Comparison of ENCODE assay signal across 8 cellular contexts in the genomic region with DNA sequence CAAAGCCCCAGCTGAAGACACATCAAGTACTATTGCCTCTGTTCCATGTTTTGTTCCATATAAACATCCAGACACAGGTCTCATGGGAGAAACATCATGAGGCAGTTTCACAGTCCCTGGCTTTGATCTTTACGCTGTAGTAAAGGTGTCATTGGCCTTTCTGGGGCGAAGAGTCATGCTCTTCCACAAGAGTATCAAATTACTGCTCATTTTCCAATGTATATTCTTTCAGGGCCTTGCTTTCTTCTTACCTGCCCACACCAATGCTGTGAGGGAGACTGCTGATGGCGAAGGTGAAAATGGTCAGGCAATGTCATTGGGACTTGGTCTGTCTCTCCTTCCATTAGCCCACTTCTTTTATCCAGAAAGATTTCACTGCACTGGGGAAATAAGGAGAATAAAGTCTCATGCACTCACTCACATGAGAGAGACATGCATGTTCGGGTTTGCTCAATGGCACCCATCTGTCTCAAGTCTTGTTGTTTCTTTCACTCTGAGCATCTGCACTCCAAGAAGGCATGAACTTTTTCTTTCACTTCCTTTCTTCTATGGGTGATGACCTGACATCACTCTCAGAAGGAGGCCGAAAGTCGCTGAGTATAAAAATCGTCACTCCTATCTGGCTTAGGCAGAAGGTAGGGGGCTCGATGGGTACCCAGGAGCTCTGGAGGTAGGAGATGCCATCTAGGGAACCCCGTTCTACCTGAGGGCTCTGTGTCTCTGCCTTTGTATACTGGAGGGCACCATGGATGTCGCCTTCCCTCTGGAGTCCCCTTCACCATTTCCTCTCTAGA. TPM values are rescaled to one million over a fixed set of nuclear protein-coding genes. Genes with fewer than 3 reads are reported as not detected.
DNase-seq lines count a peak whose midpoint lies in the region; ATAC-seq and TF ChIP-seq lines count a peak whose summit lies in the region.

No MANE protein-coding gene starts in this region.

- H3K4me1 ChIP-seq in Caco-2: peaks cover 19% of the 10 kb centered on the region

- POLR2A ChIA-PET in Caco-2 (lab: Charles Lee): no interaction called here

- TF ChIP-seq CTCF in Caco-2 (IDR thresholded peaks at IDR 0.05; ENCODE audit: insufficient read depth in 1 of 2, low read depth in 1 of 2, low read length in 1 of 2, severe bottlenecking in 1 of 2, unreplicated experiment in 1 of 2) (no peak), nephron (IDR thresholded peaks at IDR 0.05; ENCODE audit: unreplicated experiment in 3 of 3) (no peak)

- ATAC-seq in GM19351 (IDR thresholded peaks at IDR 0.05; ENCODE audit: unreplicated experiment) (peak; percentile 61), HG03439 (IDR thresholded peaks at IDR 0.05; ENCODE audit: unreplicated experiment) (peak; percentile 51)
- ATAC-seq in activated naive CD8-positive, alpha-beta T cell treated with anti-CD3 and anti-CD28 coated beads, Interleukin-2, amount 50 U/mL, for 24 hours: peak; percentile 9

- H3K27me3 Mint-ChIP-seq in Caco-2 (ENCODE audit: insufficient read depth, unreplicated experiment) (no peaks in the 10 kb centered on the region), nephron (ENCODE audit: low read depth) (peaks cover 13% of the 10 kb centered on the region)
- peaks cover 24% of the 10 kb centered on the region for H3K27me3 Mint-ChIP-seq in activated naive CD8-positive, alpha-beta T cell treated with anti-CD3 and anti-CD28 coated beads, Interleukin-2, amount 50 U/mL, for 24 hours

- no peaks in the 10 kb centered on the region for H3K27me3 ChIP-seq in Caco-2 (replicated peaks; ENCODE audit: control insufficient read depth, insufficient read depth, low read length)

- H3K4me3 Mint-ChIP-seq in Caco-2 (ENCODE audit: unreplicated experiment): peak overlapping the region; percentile 66
- peak overlapping the region; percentile 60 for H3K4me3 Mint-ChIP-seq in activated naive CD8-positive, alpha-beta T cell treated with anti-CD3 and anti-CD28 coated beads, Interleukin-2, amount 50 U/mL, for 24 hours
- peak overlapping the region; percentile 68 to 82 (median 75) for H3K4me3 Mint-ChIP-seq in nephron

- CTCF ChIA-PET in Caco-2 (lab: Charles Lee): no interaction called here

- H3K27ac Mint-ChIP-seq in Caco-2 (ENCODE audit: unreplicated experiment): peak overlapping the region; percentile 53
- H3K27ac Mint-ChIP-seq in activated naive CD8-positive, alpha-beta T cell treated with anti-CD3 and anti-CD28 coated beads, Interleukin-2, amount 50 U/mL, for 24 hours: no peak overlapping the region
- peak overlapping the region; percentile 2 to 52 (median 14) for H3K27ac Mint-ChIP-seq in nephron

- no peak for DNase-seq in Caco-2
- DNase-seq in activated naive CD8-positive, alpha-beta T cell treated with anti-CD3 and anti-CD28 coated beads, Interleukin-2, amount 50 U/mL, for 24 hours: no peak
- no peak for DNase-seq in NCI-H524 (lab: John Stamatoyannopoulos, UW)
- no peak for DNase-seq in EL
- no peak for DNase-seq in NCI-H226

- 0 out of 2 replicates have a peak, but pooled peaks cover 9% of the 10 kb centered on the region for H3K9me3 ChIP-seq in Caco-2

- no TSS peak for BruUV-seq in Caco-2 (replicated peaks; lab: Mats Ljungman, UMichigan)

- peak overlapping the region; percentile 84; the same call in 1 of the 2 replicates for H3K4me3 ChIP-seq in Caco-2 (ENCODE audit: low read depth, low read length)

- H3K36me3 Mint-ChIP-seq in Caco-2 (ENCODE audit: insufficient read depth, unreplicated experiment) (peaks cover 4% of the 10 kb centered on the region), nephron (ENCODE audit: low read depth) (no peaks in the 10 kb centered on the region)
- H3K36me3 Mint-ChIP-seq in activated naive CD8-positive, alpha-beta T cell treated with anti-CD3 and anti-CD28 coated beads, Interleukin-2, amount 50 U/mL, for 24 hours (ENCODE audit: low read depth): no peaks in the 10 kb centered on the region

- no peaks in the 10 kb centered on the region for H3K36me3 ChIP-seq in Caco-2 (ENCODE audit: control insufficient read depth, insufficient read depth, low read length)

- intact Hi-C loops in Caco-2 (cut with micrococcal nuclease; ENCODE audit: unreplicated experiment): loop anchor here (1.0 to 5.0 kb wide), 3 partner anchors 49 to 119 kb away; no protein-coding TSS in a partner anchor

- H3K4me1 Mint-ChIP-seq in Caco-2 (ENCODE audit: low read depth, unreplicated experiment) (peaks cover 18% of the 10 kb centered on the region), nephron (peaks cover 44% of the 10 kb centered on the region)
- peaks cover 18% of the 10 kb centered on the region for H3K4me1 Mint-ChIP-seq in activated naive CD8-positive, alpha-beta T cell treated with anti-CD3 and anti-CD28 coated beads, Interleukin-2, amount 50 U/mL, for 24 hours

- H3K9me3 Mint-ChIP-seq in Caco-2 (ENCODE audit: unreplicated experiment) (no peaks in the 10 kb centered on the region), nephron (no peaks in the 10 kb centered on the region)
- H3K9me3 Mint-ChIP-seq in activated naive CD8-positive, alpha-beta T cell treated with anti-CD3 and anti-CD28 coated beads, Interleukin-2, amount 50 U/mL, for 24 hours: no peaks in the 10 kb centered on the region

RNA-seq across cellular contexts. Expression of a gene that starts 1.3 kb away (rescaled TPM):
- 95.7 TPM in 2 replicates for total RNA-seq in Caco-2 (2022)

Comparison
In these comparisons a context has a peak if more than half of its experiments do, and no peak if none do; other contexts are left out.
1. ATAC-seq: peak in every context shown above with its lines; median percentile 61 in GM19351; 51 in HG03439; 9 in activated naive CD8-positive, alpha-beta T cell treated with anti-CD3 and anti-CD28 coated beads, Interleukin-2, amount 50 U/mL, for 24 hours.